Comparison of ENCODE assay signal across 1 cellular context in the genomic region with DNA sequence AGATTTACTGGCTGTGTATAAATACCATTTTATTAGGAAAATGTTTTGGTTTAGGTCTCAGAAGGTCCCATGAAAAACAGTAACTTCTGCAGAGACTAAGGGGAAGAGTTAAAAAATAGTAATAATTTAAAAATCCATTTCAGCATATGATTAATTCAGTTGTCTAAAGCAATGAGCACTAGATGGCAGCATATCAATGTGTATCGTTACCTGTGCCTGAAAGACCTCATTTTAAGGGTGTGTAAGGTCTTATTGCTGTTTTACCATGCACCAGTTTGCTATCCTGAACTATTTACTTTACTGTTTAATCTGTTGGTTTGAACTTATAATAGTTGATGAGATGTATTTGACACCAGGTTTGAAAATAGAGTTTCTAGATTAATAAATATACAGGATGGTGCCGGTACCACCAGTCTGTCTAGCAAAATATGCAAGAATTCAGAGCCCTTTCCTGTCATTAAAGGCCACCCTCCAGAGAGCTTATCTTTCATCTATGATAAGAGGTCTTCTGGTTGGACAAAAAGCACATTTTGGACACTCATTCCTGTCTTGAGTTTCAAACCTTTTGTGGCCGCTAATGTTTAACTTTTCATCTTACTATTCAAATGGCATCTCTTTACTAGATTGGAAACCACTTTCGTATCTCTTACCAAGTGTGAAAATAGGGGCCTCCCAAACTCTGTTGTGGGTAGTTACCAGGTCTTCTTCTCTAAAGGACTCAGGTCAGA.
TF ChIP-seq lines count a peak whose summit lies in the region.

No MANE protein-coding gene starts in this region.

TF ChIP-seq in H1, 55 proteins besides CTCF, POLR2A, EP300 and RAD21 (continued from another document):
- TF ChIP-seq KDM1A (IDR thresholded peaks at IDR 0.05; ENCODE audit: borderline replicate concordance, low read length) (no peak), SP4 (IDR thresholded peaks at IDR 0.05; ENCODE audit: low read length) (no peak), KDM4A (IDR thresholded peaks at IDR 0.05; ENCODE audit: low read depth, low read length, severe bottlenecking) (no peak), CTBP2 (IDR thresholded peaks at IDR 0.05; ENCODE audit: borderline replicate concordance, insufficient read depth, insufficient read length, low read length) (no peak), E2F6 (IDR thresholded peaks at IDR 0.05) (no peak), RBBP5 (IDR thresholded peaks at IDR 0.05; ENCODE audit: borderline replicate concordance, low read depth, low read length) (no peak), POLR2AphosphoS5 (IDR thresholded peaks at IDR 0.05; ENCODE audit: low read depth, low read length) (no peak), CEBPB (IDR thresholded peaks at IDR 0.05; ENCODE audit: low read depth, low read length) (no peak), TBP (IDR thresholded peaks at IDR 0.05; ENCODE audit: low read depth, low read length) (no peak), SUZ12 (IDR thresholded peaks at IDR 0.05; ENCODE audit: low read length) (no peak), JUND (IDR thresholded peaks at IDR 0.05; ENCODE audit: low read length) (no peak), MAX (IDR thresholded peaks at IDR 0.05) (no peak)
- TF ChIP-seq, protein P1, sequence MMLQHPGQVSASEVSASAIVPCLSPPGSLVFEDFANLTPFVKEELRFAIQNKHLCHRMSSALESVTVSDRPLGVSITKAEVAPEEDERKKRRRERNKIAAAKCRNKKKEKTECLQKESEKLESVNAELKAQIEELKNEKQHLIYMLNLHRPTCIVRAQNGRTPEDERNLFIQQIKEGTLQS (IDR thresholded peaks at IDR 0.05; ENCODE audit: insufficient read depth, low read depth, low read length) = no peak
